In the genomic region with DNA sequence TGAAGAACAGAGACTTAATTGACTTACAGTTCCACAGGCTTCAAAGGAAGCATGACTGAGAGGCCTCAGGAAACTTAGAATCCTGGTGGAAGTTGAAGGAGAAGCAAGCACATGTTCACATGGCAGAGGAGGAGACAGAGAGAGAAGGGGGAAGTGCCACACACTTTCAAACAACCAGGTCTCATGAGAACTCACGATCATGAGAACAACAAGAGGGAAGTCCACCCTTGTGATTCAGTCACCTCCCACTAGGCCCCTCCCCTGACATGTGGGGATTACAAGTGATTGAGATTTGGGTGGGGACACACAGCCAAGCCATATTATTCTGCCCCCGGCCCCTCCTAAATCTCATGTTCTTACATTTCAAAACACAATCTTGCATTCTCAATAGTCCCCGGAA, we compare ENCODE assay signal across 23 cellular contexts. TPM values are rescaled to one million over a fixed set of nuclear protein-coding genes. Genes with fewer than 3 reads are reported as not detected.
DNase-seq lines count a peak whose midpoint lies in the region; ATAC-seq and TF ChIP-seq lines count a peak whose summit lies in the region.
"Had no signal": no experiment of that assay in that cellular context is flagged by ENCODE, and none has a peak within 500 bp of the region (broad histone marks: within the 10 kb centered on the region; RNA-seq: fewer than 3 reads in every experiment).

No MANE protein-coding gene starts in this region.

- peaks cover 41% of the 10 kb centered on the region for H3K36me3 Mint-ChIP-seq in CD4-positive, CD25-positive, alpha-beta regulatory T cell
- H3K36me3 Mint-ChIP-seq in dendritic cell treated with granulocyte-macrophage colony-stimulating factor and Interleukin-4, amounts not matched to agents 40 ng/mL and 50 ng/mL, for 4 days (ENCODE audit: low read depth): peaks cover 68% of the 10 kb centered on the region

- H3K27me3 ChIP-seq in CD4-positive, CD25-positive, alpha-beta regulatory T cell (ENCODE audit: control insufficient read depth, insufficient read depth, low read length): no peaks in the 10 kb centered on the region
- no peaks in the 10 kb centered on the region for H3K27me3 ChIP-seq in psoas muscle (ENCODE audit: insufficient read depth in 3 of 3, low read length in 2 of 3)
- H3K27me3 ChIP-seq: MG63 had no signal

- H3K36me3 ChIP-seq in CD4-positive, CD25-positive, alpha-beta regulatory T cell (ENCODE audit: control insufficient read depth, insufficient read depth, low read length): peaks cover 32% of the 10 kb centered on the region
- peaks cover 0 to 3% of the 10 kb centered on the region in 2 donors for H3K36me3 ChIP-seq in psoas muscle (ENCODE audit: insufficient read depth in 1 of 2, low read depth in 1 of 2)

- no peak overlapping the region for H3K27ac ChIP-seq in CD4-positive, CD25-positive, alpha-beta regulatory T cell (ENCODE audit: insufficient read depth, low read length, poor library complexity, severe bottlenecking)
- H3K27ac ChIP-seq in psoas muscle: peak overlapping the region; percentile 31
- H3K27ac ChIP-seq: GM23248 had no signal

- H3K9me3 Mint-ChIP-seq in CD4-positive, CD25-positive, alpha-beta regulatory T cell: peaks cover 0 to 18% (median 7%) of the 10 kb centered on the region in 7 donors
- peaks cover 43% of the 10 kb centered on the region for H3K9me3 Mint-ChIP-seq in dendritic cell treated with granulocyte-macrophage colony-stimulating factor and Interleukin-4, amounts not matched to agents 40 ng/mL and 50 ng/mL, for 4 days

- ATAC-seq in CD4-positive, CD25-positive, alpha-beta regulatory T cell (ENCODE audit: low read depth in 2 of 2): no peak
- ATAC-seq in psoas muscle (no peak), HG02623 (IDR thresholded peaks at IDR 0.05; ENCODE audit: unreplicated experiment) (no peak)
- ATAC-seq: CD8-positive, alpha-beta T cell; PC-3 had no signal

- in situ Hi-C loops in KBM-7 (cut with MboI; ENCODE audit: low pct_unique_long_range_greater_than_20kb, low sequenced_read_pairs): no loop called here

- WGBS in psoas muscle, 3 donors: 66 to 86% (median 72%) methylated on average over 3 of the region's 3 CpGs

- H3K4me1 Mint-ChIP-seq in CD4-positive, CD25-positive, alpha-beta regulatory T cell: peaks cover 50 to 89% (median 79%) of the 10 kb centered on the region in 4 donors
- peaks cover 64% of the 10 kb centered on the region for H3K4me1 Mint-ChIP-seq in dendritic cell treated with granulocyte-macrophage colony-stimulating factor and Interleukin-4, amounts not matched to agents 40 ng/mL and 50 ng/mL, for 4 days (ENCODE audit: low read depth)

- no peak for TF ChIP-seq CTCF in psoas muscle (IDR thresholded peaks at IDR 0.05)

- intact Hi-C loops in dendritic cell treated with granulocyte-macrophage colony-stimulating factor and Interleukin-4, amounts not matched to agents 40 ng/mL and 50 ng/mL, for 4 days (cut with micrococcal nuclease): no loop called here
- intact Hi-C loops in psoas muscle (cut with DNase I): no loop called here

- H3K4me3 ChIP-seq in CD4-positive, CD25-positive, alpha-beta regulatory T cell (ENCODE audit: low read depth, low read length): no peak overlapping the region
- no peak overlapping the region for H3K4me3 ChIP-seq in psoas muscle
- H3K4me3 ChIP-seq: GM23248, MG63 had no signal

- peaks cover 18% of the 10 kb centered on the region for H3K4me1 ChIP-seq in CD4-positive, CD25-positive, alpha-beta regulatory T cell (ENCODE audit: control insufficient read depth, insufficient read depth, low read length, poor library complexity, severe bottlenecking)
- peaks cover 72% of the 10 kb centered on the region for H3K4me1 ChIP-seq in psoas muscle

- H3K27me3 Mint-ChIP-seq in CD4-positive, CD25-positive, alpha-beta regulatory T cell: no peaks in the 10 kb centered on the region
- H3K27me3 Mint-ChIP-seq in dendritic cell treated with granulocyte-macrophage colony-stimulating factor and Interleukin-4, amounts not matched to agents 40 ng/mL and 50 ng/mL, for 4 days: no peaks in the 10 kb centered on the region

- DNase-seq in CD4-positive, CD25-positive, alpha-beta regulatory T cell: no peak
- peak; percentile 44 for DNase-seq in KBM-7
- no peak for DNase-seq in psoas muscle
- no peak for DNase-seq in NCI-H526 treated with DMSO at 0.1 percent for 48 hours (lab: John Stamatoyannopoulos, UW)
- DNase-seq in T-helper 2 cell: no peak
- DNase-seq: CD8-positive, alpha-beta T cell; DND-41; GM23248; H9; HFFc6; MG63; NCI-H1694; NCI-H2081; NCI-H2171; NCI-H345; NCI-H524; NCI-H82; PC-3; RPMI8226; SHP77; SW 1271 had no signal

- peak overlapping the region in 1 of 4 donors; percentile 52 for H3K4me3 Mint-ChIP-seq in CD4-positive, CD25-positive, alpha-beta regulatory T cell
- H3K4me3 Mint-ChIP-seq in dendritic cell treated with granulocyte-macrophage colony-stimulating factor and Interleukin-4, amounts not matched to agents 40 ng/mL and 50 ng/mL, for 4 days: no peak overlapping the region
- H3K4me3 Mint-ChIP-seq: CD8-positive, alpha-beta T cell; H9; HFFc6 had no signal

- H3K9me3 ChIP-seq in CD4-positive, CD25-positive, alpha-beta regulatory T cell (ENCODE audit: control insufficient read depth in 2 of 2, low read length in 2 of 2): peaks cover 8 to 24% of the 10 kb centered on the region in 2 experiments
- peaks cover 5% of the 10 kb centered on the region for H3K9me3 ChIP-seq in psoas muscle

- H3K27ac Mint-ChIP-seq in CD4-positive, CD25-positive, alpha-beta regulatory T cell: peak overlapping the region in 2 of 3 donors; percentile 44 to 88
- H3K27ac Mint-ChIP-seq in dendritic cell treated with granulocyte-macrophage colony-stimulating factor and Interleukin-4, amounts not matched to agents 40 ng/mL and 50 ng/mL, for 4 days: peak overlapping the region; percentile 25
- H3K27ac Mint-ChIP-seq: CD8-positive, alpha-beta T cell; H9; HFFc6 had no signal

RNA-seq across cellular contexts. Expression of a gene that starts 19.5 kb away (rescaled TPM):
- 154 TPM for total RNA-seq in CD4-positive, CD25-positive, alpha-beta regulatory T cell
- 10 to 100 TPM; 62.5 to 85.5 (median 71.3) TPM for polyA plus RNA-seq in CD4-positive, CD25-positive, alpha-beta regulatory T cell
- total RNA-seq in psoas muscle: 10 to 100 TPM; 55.8 to 89.7 (median 63.6) TPM
- polyA plus RNA-seq in psoas muscle: 10 to 100 TPM; 16.5 to 34.5 (median 26.2) TPM
